Comparison of ENCODE assay signal across 1 cellular context in genomic region chr2:25219621-25220020, GRCh38.
TF ChIP-seq lines count a peak whose summit lies in the region.

No MANE protein-coding gene starts in this region.

TF ChIP-seq in IMR-90, 13 proteins besides CTCF, POLR2A, EP300 and RAD21 (continued from another document):
- TF ChIP-seq RCOR1 (IDR thresholded peaks at IDR 0.05; ENCODE audit: insufficient replicate concordance, low read length) (no peak), BHLHE40 (IDR thresholded peaks at IDR 0.05; ENCODE audit: low read depth, low read length) (no peak), USF2 (IDR thresholded peaks at IDR 0.05; ENCODE audit: low read depth, low read length) (no peak), SMC3 (IDR thresholded peaks at IDR 0.05; ENCODE audit: low read depth, low read length) (no peak), MAZ (IDR thresholded peaks at IDR 0.05; ENCODE audit: borderline replicate concordance, low read depth, low read length) (no peak), MXI1 (IDR thresholded peaks at IDR 0.05; ENCODE audit: borderline replicate concordance, low read depth, low read length) (no peak), NFE2L2 (IDR thresholded peaks at IDR 0.05; ENCODE audit: low read depth, low read length) (no peak)
